In genomic region chr14:100498068-100498467, GRCh38 we compare ENCODE assay signal across 15 cellular contexts.
"Had no signal": no experiment of that assay in that cellular context is flagged by ENCODE, and none has a peak within 500 bp of the region (broad histone marks: within the 10 kb centered on the region; RNA-seq: fewer than 3 reads in every experiment).

No MANE protein-coding gene starts in this region.

- H3K4me3 Mint-ChIP-seq: activated naive CD4-positive, alpha-beta T cell treated with anti-CD3 and anti-CD28 coated beads, Interleukin-2, amount 50 U/mL, for 24 hours; natural killer cell; stimulated activated naive CD8-positive, alpha-beta T cell treated with anti-CD3 and anti-CD28 coated beads, Interleukin-15, amount 100 ng/mL, for 72 hours had no signal

- H3K27ac Mint-ChIP-seq: activated naive CD4-positive, alpha-beta T cell treated with anti-CD3 and anti-CD28 coated beads, Interleukin-2, amount 50 U/mL, for 24 hours; natural killer cell had no signal

- DNase-seq: activated CD4-positive, alpha-beta T cell treated with anti-CD3 and anti-CD28 coated beads, Interleukin-2, amount 50 U/mL, for 4 hours; activated gamma-delta T cell; cerebellar nuclear complex; cortex of kidney; gastrocnemius medialis; head of caudate nucleus; natural killer cell; ovary; psoas muscle; right cardiac atrium; stimulated activated CD4-positive, alpha-beta T cell treated with anti-CD3 and anti-CD28 coated beads, Interleukin-2, amount 100 ng/mL, for 48 hours; stimulated activated naive CD8-positive, alpha-beta T cell treated with anti-CD3 and anti-CD28 coated beads, Interleukin-15, amount 100 ng/mL, for 72 hours; transverse colon had no signal

- H3K27me3 Mint-ChIP-seq: activated naive CD4-positive, alpha-beta T cell treated with anti-CD3 and anti-CD28 coated beads, Interleukin-2, amount 50 U/mL, for 24 hours; stimulated activated naive CD8-positive, alpha-beta T cell treated with anti-CD3 and anti-CD28 coated beads, Interleukin-15, amount 100 ng/mL, for 72 hours had no signal

- ATAC-seq: esophagus mucosa; gastrocnemius medialis; natural killer cell; psoas muscle; right cardiac atrium; stimulated activated naive CD8-positive, alpha-beta T cell treated with anti-CD3 and anti-CD28 coated beads, Interleukin-15, amount 100 ng/mL, for 72 hours had no signal

- H3K36me3 Mint-ChIP-seq: natural killer cell had no signal

- H3K9me3 Mint-ChIP-seq: activated naive CD4-positive, alpha-beta T cell treated with anti-CD3 and anti-CD28 coated beads, Interleukin-2, amount 50 U/mL, for 24 hours; natural killer cell; stimulated activated naive CD8-positive, alpha-beta T cell treated with anti-CD3 and anti-CD28 coated beads, Interleukin-15, amount 100 ng/mL, for 72 hours had no signal
